38 cellular contexts compared by ENCODE assay signal in the genomic region with DNA sequence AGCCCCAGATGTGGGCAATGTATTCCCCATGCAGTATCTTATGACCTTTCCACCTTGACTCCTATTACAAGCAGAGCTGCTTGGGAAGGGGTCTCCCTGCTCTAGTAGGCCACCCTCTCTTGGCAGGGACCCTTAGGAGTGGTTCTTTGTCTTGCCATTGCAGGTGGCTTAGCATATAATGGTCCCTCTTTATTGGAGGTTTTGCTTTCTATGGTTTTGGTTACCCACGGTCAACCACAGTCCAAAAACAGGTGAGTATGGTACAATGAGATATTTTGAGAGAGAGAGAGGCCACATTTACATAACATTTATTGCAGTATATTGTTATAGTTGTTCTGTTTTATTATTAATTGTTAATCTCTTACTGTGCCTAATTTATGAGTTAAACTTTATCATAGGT.
"Had no signal": no experiment of that assay in that cellular context is flagged by ENCODE, and none has a peak within 500 bp of the region (broad histone marks: within the 10 kb centered on the region; RNA-seq: fewer than 3 reads in every experiment).

No MANE protein-coding gene starts in this region.

- H3K4me3 ChIP-seq: adrenal gland, ascending aorta, body of pancreas, breast epithelium, cardiac muscle cell had no signal

- H3K27me3 ChIP-seq: adrenal gland, ascending aorta, body of pancreas, brain microvascular endothelial cell, breast epithelium, cardiac muscle cell had no signal

- H3K4me1 ChIP-seq: adrenal gland, ascending aorta, body of pancreas, breast epithelium had no signal

- H3K36me3 ChIP-seq: adrenal gland, ascending aorta, brain microvascular endothelial cell, breast epithelium, cardiac muscle cell had no signal

- H3K4me1 Mint-ChIP-seq: activated naive CD4-positive, alpha-beta T cell treated with anti-CD3 and anti-CD28 coated beads, Interleukin-2, amount 10 ng/mL, durations not matched to agents 7 days and 5 days; activated naive CD4-positive, alpha-beta T cell treated with anti-CD3 and anti-CD28 coated beads, Interleukin-2, amount 50 U/mL, for 24 hours; activated naive CD8-positive, alpha-beta T cell treated with anti-CD3 and anti-CD28 coated beads for 36 hours; activated naive CD8-positive, alpha-beta T cell treated with anti-CD3 and anti-CD28 coated beads, Interleukin-2, amount 10 ng/mL, durations not matched to agents 7 days and 5 days; activated naive CD8-positive, alpha-beta T cell treated with anti-CD3 and anti-CD28 coated beads, Interleukin-2, amount 50 U/mL, for 24 hours; activated T-helper 17 cell treated with anti-CD3 and anti-CD28 coated beads, Interleukin-2, amount 50 U/mL, for 72 hours; brain; central memory CD8-positive, alpha-beta T cell had no signal

- H3K27me3 Mint-ChIP-seq: activated naive CD4-positive, alpha-beta T cell treated with anti-CD3 and anti-CD28 coated beads, Interleukin-2, amount 10 ng/mL, durations not matched to agents 7 days and 5 days; activated naive CD8-positive, alpha-beta T cell treated with anti-CD3 and anti-CD28 coated beads, Interleukin-2, amount 50 U/mL, for 24 hours had no signal

- ATAC-seq: activated naive CD4-positive, alpha-beta T cell treated with anti-CD3 and anti-CD28 coated beads, Interleukin-2, amount 50 U/mL, for 72 hours; activated naive CD8-positive, alpha-beta T cell treated with anti-CD3 and anti-CD28 coated beads, Interleukin-2, amount 50 U/mL, for 24 hours; activated T-cell treated with anti-CD3 and anti-CD28 coated beads, Interleukin-2, amount 50 U/mL, for 4 hours; activated T-cell treated with anti-CD3 and anti-CD28 coated beads, Interleukin-2, amount 50 U/mL, for 72 hours; activated T-helper 17 cell treated with anti-CD3 and anti-CD28 coated beads, Interleukin-2, amount 50 U/mL, for 72 hours; body of pancreas had no signal

- H3K9me3 Mint-ChIP-seq: activated naive CD4-positive, alpha-beta T cell treated with anti-CD3 and anti-CD28 coated beads for 36 hours; activated naive CD4-positive, alpha-beta T cell treated with anti-CD3 and anti-CD28 coated beads, Interleukin-2, amount 10 ng/mL, durations not matched to agents 7 days and 5 days; activated naive CD4-positive, alpha-beta T cell treated with anti-CD3 and anti-CD28 coated beads, Interleukin-2, amount 50 U/mL, for 24 hours; activated naive CD4-positive, alpha-beta T cell treated with anti-CD3 and anti-CD28 coated beads, Interleukin-2, amount 50 U/mL, for 72 hours; activated naive CD8-positive, alpha-beta T cell treated with anti-CD3 and anti-CD28 coated beads for 36 hours; activated naive CD8-positive, alpha-beta T cell treated with anti-CD3 and anti-CD28 coated beads, Interleukin-2, amount 10 ng/mL, durations not matched to agents 7 days and 5 days; activated naive CD8-positive, alpha-beta T cell treated with anti-CD3 and anti-CD28 coated beads, Interleukin-2, amount 50 U/mL, for 24 hours; activated T-cell treated with anti-CD3 and anti-CD28 coated beads, Interleukin-2, amount 50 U/mL, for 24 hours; activated T-cell treated with anti-CD3 and anti-CD28 coated beads, Interleukin-2, amount 50 U/mL, for 4 hours; activated T-cell treated with anti-CD3 and anti-CD28 coated beads, Interleukin-2, amount 50 U/mL, for 72 hours; activated T-helper 1 cell treated with anti-CD3 and anti-CD28 coated beads, Interleukin-12 subunit alpha, Interleukin-12 subunit beta, Interleukin-2, Interleukin-4 antibody, amounts not matched to agents 30 ng/mL and 10 ng/mL and 1 ng/mL, durations not matched to agents 14 hours and 24 hours and 36 hours; activated T-helper 17 cell treated with anti-CD3 and anti-CD28 coated beads, Interleukin-2, amount 50 U/mL, for 72 hours; activated T-helper 2 cell treated with anti-CD3 and anti-CD28 coated beads, Interferon-gamma antibody, Interleukin-2, Interleukin-4, amounts not matched to agents 10 μg/mL and 5 μg/mL and 100 μg/mL, durations not matched to agents 14 hours and 24 hours and 36 hours; brain; central memory CD8-positive, alpha-beta T cell had no signal

- H3K27ac ChIP-seq: adrenal gland, ascending aorta, body of pancreas, brain microvascular endothelial cell, breast epithelium, cardiac muscle cell had no signal

- H3K4me3 Mint-ChIP-seq: activated naive CD4-positive, alpha-beta T cell treated with anti-CD3 and anti-CD28 coated beads for 36 hours; activated naive CD4-positive, alpha-beta T cell treated with anti-CD3 and anti-CD28 coated beads, Interleukin-2, amount 10 ng/mL, durations not matched to agents 7 days and 5 days; activated naive CD4-positive, alpha-beta T cell treated with anti-CD3 and anti-CD28 coated beads, Interleukin-2, amount 50 U/mL, for 24 hours; activated naive CD8-positive, alpha-beta T cell; activated naive CD8-positive, alpha-beta T cell treated with anti-CD3 and anti-CD28 coated beads for 36 hours; activated naive CD8-positive, alpha-beta T cell treated with anti-CD3 and anti-CD28 coated beads, Interleukin-2, amount 10 ng/mL, durations not matched to agents 7 days and 5 days; activated naive CD8-positive, alpha-beta T cell treated with anti-CD3 and anti-CD28 coated beads, Interleukin-2, amount 50 U/mL, for 24 hours; activated T-cell treated with anti-CD3 and anti-CD28 coated beads, Interleukin-2, amount 50 U/mL, for 24 hours; activated T-cell treated with anti-CD3 and anti-CD28 coated beads, Interleukin-2, amount 50 U/mL, for 4 hours; activated T-cell treated with anti-CD3 and anti-CD28 coated beads, Interleukin-2, amount 50 U/mL, for 72 hours; activated T-helper 1 cell treated with anti-CD3 and anti-CD28 coated beads, Interleukin-12 subunit alpha, Interleukin-12 subunit beta, Interleukin-2, Interleukin-4 antibody, amounts not matched to agents 30 ng/mL and 10 ng/mL and 1 ng/mL, durations not matched to agents 14 hours and 24 hours and 36 hours; activated T-helper 17 cell treated with anti-CD3 and anti-CD28 coated beads, Interleukin-2, amount 50 U/mL, for 72 hours; brain; central memory CD8-positive, alpha-beta T cell had no signal

- H3K36me3 Mint-ChIP-seq: activated naive CD4-positive, alpha-beta T cell treated with anti-CD3 and anti-CD28 coated beads, Interleukin-2, amount 10 ng/mL, durations not matched to agents 7 days and 5 days; activated naive CD4-positive, alpha-beta T cell treated with anti-CD3 and anti-CD28 coated beads, Interleukin-2, amount 50 U/mL, for 24 hours; activated naive CD4-positive, alpha-beta T cell treated with anti-CD3 and anti-CD28 coated beads, Interleukin-2, amount 50 U/mL, for 72 hours; activated naive CD8-positive, alpha-beta T cell; activated naive CD8-positive, alpha-beta T cell treated with anti-CD3 and anti-CD28 coated beads for 36 hours; activated naive CD8-positive, alpha-beta T cell treated with anti-CD3 and anti-CD28 coated beads, Interleukin-2, amount 10 ng/mL, durations not matched to agents 7 days and 5 days; brain had no signal

- H3K9me3 ChIP-seq: adrenal gland, ascending aorta, body of pancreas, breast epithelium had no signal

- H3K27ac Mint-ChIP-seq: activated naive CD4-positive, alpha-beta T cell treated with anti-CD3 and anti-CD28 coated beads for 36 hours; activated naive CD4-positive, alpha-beta T cell treated with anti-CD3 and anti-CD28 coated beads, Interleukin-2, amount 10 ng/mL, durations not matched to agents 7 days and 5 days; activated naive CD4-positive, alpha-beta T cell treated with anti-CD3 and anti-CD28 coated beads, Interleukin-2, amount 50 U/mL, for 24 hours; activated naive CD4-positive, alpha-beta T cell treated with anti-CD3 and anti-CD28 coated beads, Interleukin-2, amount 50 U/mL, for 72 hours; activated naive CD8-positive, alpha-beta T cell; activated naive CD8-positive, alpha-beta T cell treated with anti-CD3 and anti-CD28 coated beads for 36 hours; activated naive CD8-positive, alpha-beta T cell treated with anti-CD3 and anti-CD28 coated beads, Interleukin-2, amount 10 ng/mL, durations not matched to agents 7 days and 5 days; activated naive CD8-positive, alpha-beta T cell treated with anti-CD3 and anti-CD28 coated beads, Interleukin-2, amount 50 U/mL, for 24 hours; activated T-cell treated with anti-CD3 and anti-CD28 coated beads, Interleukin-2, amount 50 U/mL, for 24 hours; activated T-cell treated with anti-CD3 and anti-CD28 coated beads, Interleukin-2, amount 50 U/mL, for 72 hours; activated T-helper 1 cell treated with anti-CD3 and anti-CD28 coated beads, Interleukin-12 subunit alpha, Interleukin-12 subunit beta, Interleukin-2, Interleukin-4 antibody, amounts not matched to agents 30 ng/mL and 10 ng/mL and 1 ng/mL, durations not matched to agents 14 hours and 24 hours and 36 hours; activated T-helper 17 cell treated with anti-CD3 and anti-CD28 coated beads, Interleukin-2, amount 50 U/mL, for 72 hours; activated T-helper 2 cell treated with anti-CD3 and anti-CD28 coated beads, Interferon-gamma antibody, Interleukin-2, Interleukin-4, amounts not matched to agents 10 μg/mL and 5 μg/mL and 100 μg/mL, durations not matched to agents 14 hours and 24 hours and 36 hours; brain had no signal

- DNase-seq: activated effector memory CD4-positive, alpha-beta T cell treated with anti-CD3 and anti-CD28 coated beads, Interleukin-2, amount 50 U/mL, for 16 hours; activated effector memory CD4-positive, alpha-beta T cell treated with Interleukin-2 at 50 U/mL for 16 hours; activated gamma-delta T cell; activated gamma-delta T cell treated with Interleukin-2 at 50 U/mL for 16 hours; activated naive CD4-positive, alpha-beta T cell; activated naive CD4-positive, alpha-beta T cell treated with anti-CD3 and anti-CD28 coated beads for 36 hours; activated naive CD4-positive, alpha-beta T cell treated with anti-CD3 and anti-CD28 coated beads, Interleukin-2, amount 10 ng/mL, durations not matched to agents 7 days and 5 days; activated naive CD4-positive, alpha-beta T cell treated with anti-CD3 and anti-CD28 coated beads, Interleukin-2, amount 50 U/mL, for 16 hours; activated naive CD4-positive, alpha-beta T cell treated with Interleukin-2 at 50 U/mL for 16 hours; activated naive CD8-positive, alpha-beta T cell treated with anti-CD3 and anti-CD28 coated beads for 36 hours; activated naive CD8-positive, alpha-beta T cell treated with anti-CD3 and anti-CD28 coated beads, Interleukin-2, amount 10 ng/mL, durations not matched to agents 7 days and 5 days; activated naive CD8-positive, alpha-beta T cell treated with anti-CD3 and anti-CD28 coated beads, Interleukin-2, amount 50 U/mL, for 24 hours; activated T-cell treated with anti-CD3 and anti-CD28 coated beads, Interleukin-2, amount 50 U/mL, for 1 hour; activated T-cell treated with anti-CD3 and anti-CD28 coated beads, Interleukin-2, amount 50 U/mL, for 24 hours; activated T-cell treated with anti-CD3 and anti-CD28 coated beads, Interleukin-2, amount 50 U/mL, for 4 hours; activated T-cell treated with anti-CD3 and anti-CD28 coated beads, Interleukin-2, amount 50 U/mL, for 48 hours; activated T-cell treated with anti-CD3 and anti-CD28 coated beads, Interleukin-2, amount 50 U/mL, for 72 hours; adrenal gland; amniotic stem cell; amygdala; anterior cingulate cortex; aorta; body of pancreas; brain microvascular endothelial cell; caudate nucleus; central memory CD4-positive, alpha-beta T cell; cerebellar nuclear complex had no signal
